In the genomic region with DNA sequence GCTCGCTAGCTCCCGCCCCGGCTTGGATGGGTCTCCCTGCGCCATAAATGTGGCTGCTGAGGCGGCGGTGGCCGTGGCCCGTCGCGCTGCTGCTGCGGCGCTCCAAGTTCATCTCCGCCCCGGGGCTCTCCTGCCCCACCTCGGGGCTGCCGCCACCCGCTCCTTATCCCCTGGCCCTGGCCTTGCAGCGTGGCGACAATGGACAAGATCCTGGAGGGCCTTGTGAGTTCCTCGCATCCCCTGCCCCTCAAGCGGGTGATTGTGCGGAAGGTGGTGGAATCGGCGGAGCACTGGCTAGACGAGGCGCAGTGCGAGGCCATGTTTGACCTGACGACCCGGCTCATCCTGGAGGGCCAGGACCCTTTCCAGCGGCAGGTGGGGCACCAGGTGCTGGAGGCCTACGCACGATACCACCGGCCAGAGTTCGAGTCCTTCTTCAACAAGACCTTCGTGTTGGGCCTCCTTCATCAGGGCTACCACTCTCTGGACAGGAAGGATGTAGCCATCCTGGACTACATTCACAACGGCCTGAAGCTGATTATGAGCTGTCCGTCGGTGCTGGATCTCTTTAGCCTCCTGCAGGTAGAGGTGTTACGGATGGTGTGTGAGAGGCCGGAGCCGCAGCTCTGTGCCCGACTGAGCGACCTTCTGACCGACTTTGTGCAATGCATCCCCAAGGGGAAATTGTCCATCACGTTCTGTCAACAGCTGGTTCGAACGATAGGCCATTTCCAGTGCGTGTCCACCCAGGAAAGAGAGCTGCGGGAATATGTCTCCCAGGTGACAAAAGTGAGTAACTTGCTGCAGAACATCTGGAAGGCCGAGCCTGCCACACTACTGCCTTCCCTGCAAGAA, we compare ENCODE assay signal across 8 cellular contexts. TPM values are rescaled to one million over a fixed set of nuclear protein-coding genes. Genes with fewer than 3 reads are reported as not detected.
DNase-seq lines count a peak whose midpoint lies in the region; ATAC-seq and TF ChIP-seq lines count a peak whose summit lies in the region.

No MANE protein-coding gene starts in this region.

- H4K12ac ChIP-seq in trophoblast cell (ENCODE audit: low read depth, low read length) = no peak overlapping the region

- peak; percentile 44 for DNase-seq in GM12865 (ENCODE audit: low read depth)
- DNase-seq in HL-60 (ENCODE audit: low read depth in 1 of 2, low spot score in 1 of 2) = no peak
- no peak for DNase-seq in Right ventricle myocardium superior
- peak; percentile 7 to 41 for DNase-seq in trophoblast cell
- no peak for DNase-seq in NCI-H2196 treated with DMSO at 0.1 percent for 48 hours (lab: John Stamatoyannopoulos, UW; ENCODE audit: unreplicated experiment)
- DNase-seq in NCI-H2029 treated with DMSO at 0.1 percent for 48 hours (lab: John Stamatoyannopoulos, UW) = no peak

- peaks cover 11% of the 10 kb centered on the region for H3K79me1 ChIP-seq in trophoblast cell (ENCODE audit: low read length)

- H2BK120ac ChIP-seq in trophoblast cell (ENCODE audit: insufficient read depth, low read length, poor library complexity) = no peak overlapping the region

- ATAC-seq in GM21447 (IDR thresholded peaks at IDR 0.05; ENCODE audit: unreplicated experiment) (peak; percentile 19), Right ventricle myocardium superior (ENCODE audit: poor library complexity) (peak; percentile 38)
- ATAC-seq in activated T-helper 17 cell treated with anti-CD3 and anti-CD28 coated beads, Interleukin-2, amount 50 U/mL, for 72 hours (replicated peaks) = no peak

- no peaks in the 10 kb centered on the region for H3K36me3 ChIP-seq in trophoblast cell (ENCODE audit: control insufficient read depth in 1 of 2, insufficient read depth in 2 of 2, low read length in 2 of 2)

- H3K27ac ChIP-seq in HL-60 (replicated peaks) (peak overlapping the region; percentile 89), trophoblast cell (ENCODE audit: low read depth, low read length) (peak overlapping the region; percentile 87)

- H2AK5ac ChIP-seq in trophoblast cell (ENCODE audit: low read length) = no peak overlapping the region

- peak overlapping the region; percentile 37 for H3K18ac ChIP-seq in trophoblast cell (ENCODE audit: low read length)

- TF ChIP-seq CTCF in GM12865 (IDR thresholded peaks at IDR 0.05; ENCODE audit: insufficient read depth, low read depth, low read length, missing control alignments) (no peak), HL-60 (IDR thresholded peaks at IDR 0.05; ENCODE audit: insufficient read depth, low read length) (no peak)

- no peak overlapping the region for H3K23ac ChIP-seq in trophoblast cell (ENCODE audit: low read length)

- H3K27me3 ChIP-seq in HL-60 (ENCODE audit: insufficient read depth, poor library complexity, severe bottlenecking) (no peaks in the 10 kb centered on the region), trophoblast cell (ENCODE audit: insufficient read depth, low read length) (no peaks in the 10 kb centered on the region)

- H3K9me3 Mint-ChIP-seq in activated T-helper 17 cell treated with anti-CD3 and anti-CD28 coated beads, Interleukin-2, amount 50 U/mL, for 72 hours = no peaks in the 10 kb centered on the region

- peaks cover 1% of the 10 kb centered on the region for H3K9me3 ChIP-seq in trophoblast cell (ENCODE audit: insufficient read depth, low read depth, low read length)

- no peak overlapping the region for H2BK12ac ChIP-seq in trophoblast cell (ENCODE audit: low read length)

- H3K4me3 Mint-ChIP-seq in activated T-helper 17 cell treated with anti-CD3 and anti-CD28 coated beads, Interleukin-2, amount 50 U/mL, for 72 hours = peak overlapping the region; percentile 99

- H3K9ac ChIP-seq in trophoblast cell (ENCODE audit: low read length) = peak overlapping the region; percentile 75

- peak overlapping the region; percentile 64 for H4K8ac ChIP-seq in trophoblast cell (ENCODE audit: low read depth, low read length)

- no peaks in the 10 kb centered on the region for H3K27me3 Mint-ChIP-seq in activated T-helper 17 cell treated with anti-CD3 and anti-CD28 coated beads, Interleukin-2, amount 50 U/mL, for 72 hours

- H3K4me1 Mint-ChIP-seq in activated T-helper 17 cell treated with anti-CD3 and anti-CD28 coated beads, Interleukin-2, amount 50 U/mL, for 72 hours = peaks cover 38% of the 10 kb centered on the region

- H3K4me1 ChIP-seq in trophoblast cell (ENCODE audit: control insufficient read depth in 1 of 2, insufficient read depth in 2 of 2, low read length in 2 of 2) = no peaks in the 10 kb centered on the region

- H3K27ac Mint-ChIP-seq in activated T-helper 17 cell treated with anti-CD3 and anti-CD28 coated beads, Interleukin-2, amount 50 U/mL, for 72 hours = peak overlapping the region; percentile 100

- peak overlapping the region; percentile 87 for H3K4me3 ChIP-seq in GM12865 (ENCODE audit: low read depth, low read length)
- H3K4me3 ChIP-seq in HL-60 (replicated peaks; ENCODE audit: insufficient read depth, low read length) = peak overlapping the region; percentile 96
- H3K4me3 ChIP-seq in trophoblast cell (ENCODE audit: low read depth, low read length) = peak overlapping the region; percentile 89

- peak overlapping the region; percentile 27 for H3K14ac ChIP-seq in trophoblast cell (ENCODE audit: low read length)

- H4K91ac ChIP-seq in trophoblast cell (ENCODE audit: low read depth, low read length) = peak overlapping the region; percentile 38

- intact Hi-C loops in Right ventricle myocardium superior (cut with DNase I) = no loop called here

- H3K4me2 ChIP-seq in trophoblast cell (ENCODE audit: low read length) = peak overlapping the region; percentile 93

- no CpG with 5 or more reads among the region's 50 CpGs for WGBS in trophoblast cell (ENCODE audit: extremely low coverage, insufficient coverage, insufficient read length)

- peak overlapping the region; percentile 67 for H2AFZ ChIP-seq in trophoblast cell (ENCODE audit: insufficient read depth, low read length, poor library complexity)

- H2BK5ac ChIP-seq in trophoblast cell (ENCODE audit: low read depth, low read length, poor library complexity) = peak overlapping the region; percentile 29

- peaks cover 9% of the 10 kb centered on the region for H3K79me2 ChIP-seq in trophoblast cell (ENCODE audit: control insufficient read depth, insufficient read depth, low read length, poor library complexity)

- peak overlapping the region; percentile 22 for H3K4ac ChIP-seq in trophoblast cell (ENCODE audit: low read depth, low read length)

- H3K36me3 Mint-ChIP-seq in activated T-helper 17 cell treated with anti-CD3 and anti-CD28 coated beads, Interleukin-2, amount 50 U/mL, for 72 hours (ENCODE audit: low read depth) = peaks cover 54% of the 10 kb centered on the region

RNA-seq across cellular contexts. Expression of a gene that starts 0.8 kb away (rescaled TPM):
- total RNA-seq in activated T-helper 17 cell treated with anti-CD3 and anti-CD28 coated beads, Interleukin-2, amount 50 U/mL, for 72 hours = 10 to 100 TPM; 15.1 to 22.2 TPM
- total RNA-seq in Right ventricle myocardium superior = 18.6 TPM
- 8.4 and 9.1 TPM in 2 replicates for polyA plus RNA-seq in trophoblast cell (2013)

Comparison
In these comparisons a context has a peak if more than half of its experiments do, and no peak if none do; other contexts are left out.
1. DNase-seq: peak in GM12865 (single experiment) and trophoblast cell (2 of 2); none in HL-60 (0 of 2), Right ventricle myocardium superior (single experiment), NCI-H2196 treated with DMSO at 0.1 percent for 48 hours (single experiment) and NCI-H2029 treated with DMSO at 0.1 percent for 48 hours (single experiment).
2. Peak in every context shown above with its lines, with median percentiles within 50 percentile points of each other: H3K4me3 ChIP-seq.